ENCODE assay signal across 1 cellular context in the genomic region with DNA sequence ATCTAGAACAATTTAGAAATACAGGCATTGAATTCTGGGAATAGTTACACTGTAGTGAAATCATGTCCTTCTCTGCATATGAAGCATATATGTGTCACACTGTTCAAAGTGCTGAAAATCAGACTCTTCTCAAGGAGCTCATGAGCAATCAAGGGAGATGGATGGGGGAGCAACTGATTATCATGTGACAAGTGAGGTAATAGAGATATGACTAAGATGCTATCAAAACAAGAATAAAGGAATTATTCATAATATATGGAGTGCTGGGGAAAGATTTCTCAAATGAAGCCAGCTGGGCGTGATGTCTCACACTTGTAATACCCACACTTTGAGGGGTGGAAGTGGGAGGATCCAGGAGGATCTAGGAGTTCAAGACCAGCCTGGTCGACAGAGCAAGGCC.
TF ChIP-seq lines count a peak whose summit lies in the region.

No MANE protein-coding gene starts in this region.

TF ChIP-seq in SK-N-SH treated with all-trans-retinoic acid at 6 μM for 48 hours, 23 proteins besides CTCF, POLR2A, EP300 and RAD21 (continued from another document):
- TF ChIP-seq GLIS3 (CRISPR knock-in tag; IDR thresholded peaks at IDR 0.05) = no peak
- no peak for TF ChIP-seq ZC3H10 (CRISPR knock-in tag; IDR thresholded peaks at IDR 0.05)
- no peak for TF ChIP-seq PPARA (CRISPR knock-in tag; IDR thresholded peaks at IDR 0.05; ENCODE audit: borderline replicate concordance)
- TF ChIP-seq, protein P1, sequence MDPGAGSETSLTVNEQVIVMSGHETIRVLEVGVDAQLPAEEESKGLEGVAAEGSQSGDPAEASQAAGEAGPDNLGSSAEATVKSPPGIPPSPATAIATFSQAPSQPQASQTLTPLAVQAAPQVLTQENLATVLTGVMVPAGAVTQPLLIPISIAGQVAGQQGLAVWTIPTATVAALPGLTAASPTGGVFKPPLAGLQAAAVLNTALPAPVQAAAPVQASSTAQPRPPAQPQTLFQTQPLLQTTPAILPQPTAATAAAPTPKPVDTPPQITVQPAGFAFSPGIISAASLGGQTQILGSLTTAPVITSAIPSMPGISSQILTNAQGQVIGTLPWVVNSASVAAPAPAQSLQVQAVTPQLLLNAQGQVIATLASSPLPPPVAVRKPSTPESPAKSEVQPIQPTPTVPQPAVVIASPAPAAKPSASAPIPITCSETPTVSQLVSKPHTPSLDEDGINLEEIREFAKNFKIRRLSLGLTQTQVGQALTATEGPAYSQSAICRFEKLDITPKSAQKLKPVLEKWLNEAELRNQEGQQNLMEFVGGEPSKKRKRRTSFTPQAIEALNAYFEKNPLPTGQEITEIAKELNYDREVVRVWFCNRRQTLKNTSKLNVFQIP (CRISPR knock-in tag; IDR thresholded peaks at IDR 0.05; ENCODE audit: borderline replicate concordance, low read depth) = no peak
- no peak for TF ChIP-seq ZNF565 (CRISPR knock-in tag; conservative IDR thresholded peaks at IDR 0.05; ENCODE audit: low read depth)
- TF ChIP-seq ZNF70 (CRISPR knock-in tag; IDR thresholded peaks at IDR 0.05) = no peak
